Comparison of ENCODE assay signal across 13 cellular contexts in genomic region chr17:78113804-78114785, GRCh38. TPM values are rescaled to one million over a fixed set of nuclear protein-coding genes. Genes with fewer than 3 reads are reported as not detected.
DNase-seq lines count a peak whose midpoint lies in the region; ATAC-seq and TF ChIP-seq lines count a peak whose summit lies in the region.
"Had no signal": no experiment of that assay in that cellular context is flagged by ENCODE, and none has a peak within 500 bp of the region (broad histone marks: within the 10 kb centered on the region; RNA-seq: fewer than 3 reads in every experiment).

No MANE protein-coding gene starts in this region.

- 77 to 84% methylated on average over 22 to 25 of the region's 25 CpGs for WGBS in body of pancreas, 2 donors

- peak; percentile 77 to 85 for ATAC-seq in activated CD4-positive, CD25-positive, alpha-beta regulatory T cell treated with anti-CD3 and anti-CD28 coated beads, Interleukin-2, amount 50 U/mL, for 24 hours
- ATAC-seq in T-helper 17 cell (peak; percentile 43), body of pancreas (no peak), GM19467 (IDR thresholded peaks at IDR 0.05; ENCODE audit: unreplicated experiment) (no peak), HG02870 (IDR thresholded peaks at IDR 0.05; ENCODE audit: unreplicated experiment) (no peak)

- no peak for TF ChIP-seq POLR2A in body of pancreas (IDR thresholded peaks at IDR 0.05)

- peak overlapping the region; percentile 45 for H3K4me3 Mint-ChIP-seq in T-helper 17 cell

- H3K36me3 Mint-ChIP-seq in T-helper 17 cell (ENCODE audit: low read depth): peaks cover 3% of the 10 kb centered on the region

- DNase-seq in activated CD4-positive, CD25-positive, alpha-beta regulatory T cell (lab: John Stamatoyannopoulos, UW): no peak
- DNase-seq in T-helper 17 cell (no peak), body of pancreas (no peak)
- DNase-seq in effector memory CD4-positive, alpha-beta T cell: no peak
- DNase-seq in stimulated activated naive CD4-positive, alpha-beta T cell treated with Interleukin-2 at 50 U/mL for 16 hours (lab: John Stamatoyannopoulos, UW): peak; percentile 25
- DNase-seq: IMR-90, NCI-H526 had no signal

- peaks cover 87% of the 10 kb centered on the region for H3K36me3 ChIP-seq in effector memory CD4-positive, alpha-beta T cell (ENCODE audit: control insufficient read depth, insufficient read depth, low read length)
- peaks cover 0 to 2% of the 10 kb centered on the region in 2 donors for H3K36me3 ChIP-seq in body of pancreas (replicated peaks in 1 of 2; ENCODE audit: insufficient read depth in 1 of 2, low read depth in 2 of 2)
- H3K36me3 ChIP-seq: cardiac muscle cell had no signal

- H3K4me1 Mint-ChIP-seq in T-helper 17 cell: peaks cover 34% of the 10 kb centered on the region

- peak overlapping the region; percentile 92 for H3K27ac Mint-ChIP-seq in T-helper 17 cell

- intact Hi-C loops in body of pancreas (cut with DNase I): loop anchor here (5.0 to 10.0 kb wide), 3 partner anchors 51 to 311 kb away; partner anchors contain the start of gene SYNGR2

- H3K27me3 Mint-ChIP-seq in T-helper 17 cell: no peaks in the 10 kb centered on the region

- H3K27ac ChIP-seq in effector memory CD4-positive, alpha-beta T cell (ENCODE audit: insufficient read depth, low read length, poor library complexity, severe bottlenecking): peak overlapping the region; percentile 29
- no peak overlapping the region for H3K27ac ChIP-seq in body of pancreas

- no peaks in the 10 kb centered on the region for H3K27me3 ChIP-seq in effector memory CD4-positive, alpha-beta T cell (replicated peaks; ENCODE audit: control insufficient read depth, insufficient read depth, low read length, poor library complexity, severe bottlenecking)
- H3K27me3 ChIP-seq in body of pancreas: no peaks in the 10 kb centered on the region
- H3K27me3 ChIP-seq: cardiac muscle cell had no signal

- H3K4me1 ChIP-seq in effector memory CD4-positive, alpha-beta T cell (ENCODE audit: control insufficient read depth, insufficient read depth, low read length, poor library complexity, severe bottlenecking): peaks cover 36% of the 10 kb centered on the region
- peaks cover 20% of the 10 kb centered on the region for H3K4me1 ChIP-seq in body of pancreas
- H3K4me1 ChIP-seq: A549 had no signal

- no peak overlapping the region for H3K4me3 ChIP-seq in effector memory CD4-positive, alpha-beta T cell (ENCODE audit: insufficient read depth, low read depth, low read length, poor library complexity, severe bottlenecking)
- no peak overlapping the region for H3K4me3 ChIP-seq in body of pancreas
- H3K4me3 ChIP-seq: A549, cardiac muscle cell had no signal

- H3K9me3 ChIP-seq in T-helper 17 cell (ENCODE audit: control insufficient read depth, low read length, poor library complexity, severe bottlenecking) (no peaks in the 10 kb centered on the region), body of pancreas (no peaks in the 10 kb centered on the region)
- H3K9me3 ChIP-seq in effector memory CD4-positive, alpha-beta T cell (ENCODE audit: control insufficient read depth, low read length): no peaks in the 10 kb centered on the region
- H3K9me3 ChIP-seq: A549 had no signal

- no peak for TF ChIP-seq CTCF in body of pancreas (IDR thresholded peaks at IDR 0.05)

RNA-seq across cellular contexts. Expression of gene TMC6, which starts 14.5 kb away (rescaled TPM):
- total RNA-seq in T-helper 17 cell: 100 to 1,000 TPM; 609 to 822 TPM
- 10 to 100 TPM; 21.0 to 32.3 TPM for total RNA-seq in body of pancreas
- total RNA-seq: IMR-90 had no signal

RNA-seq across cellular contexts. Expression of gene TMC8, which starts 16.5 kb away (rescaled TPM):
- 100 to 1,000 TPM; 352 to 481 TPM for total RNA-seq in T-helper 17 cell
- total RNA-seq in body of pancreas: 1 to 10 TPM; 1.6 to 3.3 TPM
- total RNA-seq: IMR-90 had no signal

RNA-seq across cellular contexts. Expression of gene C17orf99, which starts 32.1 kb away (rescaled TPM):
- total RNA-seq in T-helper 17 cell (not detected), body of pancreas (not detected)
- total RNA-seq: cardiac muscle cell, glomerular endothelial cell, IMR-90 had no signal

RNA-seq across cellular contexts. Expression of gene SYNGR2, which starts 54.3 kb away (rescaled TPM):
- total RNA-seq in T-helper 17 cell (10 to 100 TPM; 49.5 to 68.1 TPM), body of pancreas (10 to 100 TPM; 68.6 to 86.4 TPM)

Comparison
In these comparisons a context has a peak if more than half of its experiments do, and no peak if none do; other contexts are left out.
1. ATAC-seq: peak in activated CD4-positive, CD25-positive, alpha-beta regulatory T cell treated with anti-CD3 and anti-CD28 coated beads, Interleukin-2, amount 50 U/mL, for 24 hours (2 of 2) and T-helper 17 cell (single experiment); none in body of pancreas (single experiment), GM19467 (single experiment) and HG02870 (single experiment).
2. RNA of gene TMC6, which starts 14.5 kb away (total RNA-seq): 609 to 822 TPM in T-helper 17 cell; 21.0 to 32.3 TPM in body of pancreas; every median in the first group is over 10 times any median in the second.
3. RNA of gene TMC8, which starts 16.5 kb away (total RNA-seq): 352 to 481 TPM in T-helper 17 cell; 1.6 to 3.3 TPM in body of pancreas; every median in the first group is over 10 times any median in the second.